ENCODE assay signal across 1 cellular context in the genomic region with DNA sequence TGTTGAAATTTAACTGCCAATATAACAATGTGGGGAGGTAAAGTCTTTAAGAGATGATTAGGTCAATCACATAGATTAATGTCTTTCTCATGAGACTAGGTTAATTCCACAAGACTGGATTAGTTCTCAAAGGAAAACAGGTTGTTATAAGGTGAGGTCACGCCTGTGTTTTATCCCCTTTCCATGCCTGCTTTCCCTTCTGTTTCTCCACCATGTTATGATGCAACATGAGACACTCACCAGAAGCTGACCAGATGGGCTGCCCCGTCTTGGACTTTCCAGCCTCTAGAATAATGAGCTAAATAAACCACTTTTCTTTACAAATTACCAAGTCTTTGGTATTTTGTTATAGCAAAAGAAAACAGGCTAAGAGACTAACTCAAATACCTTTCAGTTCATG.
A peak's percentile ranks its signal among the peaks of the same experiment; 100 is the strongest.
TF ChIP-seq lines count a peak whose summit lies in the region.

No MANE protein-coding gene starts in this region.

TF ChIP-seq in H1, 55 proteins besides CTCF, POLR2A, EP300 and RAD21:
- no peak for TF ChIP-seq ZNF274 (IDR thresholded peaks at IDR 0.05; ENCODE audit: borderline replicate concordance, extremely low read depth, low read length)
- TF ChIP-seq CREB1 (IDR thresholded peaks at IDR 0.05), result no peak
- no peak for TF ChIP-seq PHF8 (conservative IDR thresholded peaks at IDR 0.05; ENCODE audit: low read depth, low read length)
- peak; percentile 80 for TF ChIP-seq CEBPB (IDR thresholded peaks at IDR 0.05; ENCODE audit: low read depth, low read length)
- no peak for TF ChIP-seq SP4 (IDR thresholded peaks at IDR 0.05; ENCODE audit: low read length)
- TF ChIP-seq, protein P1, sequence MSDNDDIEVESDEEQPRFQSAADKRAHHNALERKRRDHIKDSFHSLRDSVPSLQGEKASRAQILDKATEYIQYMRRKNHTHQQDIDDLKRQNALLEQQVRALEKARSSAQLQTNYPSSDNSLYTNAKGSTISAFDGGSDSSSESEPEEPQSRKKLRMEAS (IDR thresholded peaks at IDR 0.05), result no peak
TF ChIP-seq in H1: peak in this region for 1.
